1 cellular context compared by ENCODE assay signal in genomic region chr2:73063909-73064875, GRCh38.
TF ChIP-seq lines count a peak whose summit lies in the region.

No MANE protein-coding gene starts in this region.

TF ChIP-seq in K562, 482 proteins besides CTCF, POLR2A, EP300 and RAD21 (continued from another document and continues in another):
- TF ChIP-seq E2F6 (IDR thresholded peaks at IDR 0.05; ENCODE audit: borderline replicate concordance in 1 of 2, extremely low read depth in 1 of 2, insufficient read depth in 1 of 2, insufficient read length in 1 of 2, low read depth in 1 of 2, low read length in 1 of 2, poor library complexity in 1 of 2, severe bottlenecking in 1 of 2) = no peak
- no peak for TF ChIP-seq HMBOX1 (IDR thresholded peaks at IDR 0.05)
- no peak for TF ChIP-seq XRCC5 (IDR thresholded peaks at IDR 0.05; ENCODE audit: low read depth, low read length)
- TF ChIP-seq CREB3 (tag; conservative IDR thresholded peaks at IDR 0.05; ENCODE audit: low read depth) = no peak
- no peak; a peak in 1 of 4 replicates for TF ChIP-seq SRF (CRISPR knock-in tag; IDR thresholded peaks at IDR 0.05)
- TF ChIP-seq E2F4 (CRISPR knock-in tag; IDR thresholded peaks at IDR 0.05; ENCODE audit: low read depth) = no peak
- TF ChIP-seq FOS (IDR thresholded peaks at IDR 0.05; ENCODE audit: extremely low read depth, insufficient read length) = peak; percentile 39
- no peak for TF ChIP-seq FOXP4 (CRISPR knock-in tag; IDR thresholded peaks at IDR 0.05; ENCODE audit: borderline replicate concordance)
- no peak for TF ChIP-seq GTF2E2 (tag; IDR thresholded peaks at IDR 0.05)
- no peak for TF ChIP-seq ZNF644 (tag; IDR thresholded peaks at IDR 0.05; ENCODE audit: low read depth)
- no peak for TF ChIP-seq HMG20B (CRISPR knock-in tag; IDR thresholded peaks at IDR 0.05)
- TF ChIP-seq ZC3H4 (CRISPR knock-in tag; IDR thresholded peaks at IDR 0.05; ENCODE audit: borderline replicate concordance) = no peak
- no peak for TF ChIP-seq NFYB (IDR thresholded peaks at IDR 0.05; ENCODE audit: extremely low read depth, insufficient read length)
- no peak for TF ChIP-seq CHD1 (IDR thresholded peaks at IDR 0.05; ENCODE audit: low read length)
- no peak for TF ChIP-seq BDP1 (IDR thresholded peaks at IDR 0.05; ENCODE audit: insufficient read depth, insufficient read length)
- TF ChIP-seq TRIM28 (IDR thresholded peaks at IDR 0.05) = 0 out of 2 replicates have a peak, but pooled peaks have one; percentile 31
- TF ChIP-seq JUND (IDR thresholded peaks at IDR 0.05; ENCODE audit: borderline replicate concordance, low read depth, low read length) = peak; percentile 92
- peak; percentile 89; the same call in 2 of the 3 replicates for TF ChIP-seq JUND (tag; IDR thresholded peaks at IDR 0.05; ENCODE audit: borderline replicate concordance, low read depth, low read length)
- 0 out of 2 replicates have a peak, but pooled peaks have one; percentile 35 for TF ChIP-seq NCOA1 (IDR thresholded peaks at IDR 0.05; ENCODE audit: low read depth)
- TF ChIP-seq E2F5 (CRISPR knock-in tag; IDR thresholded peaks at IDR 0.05) = no peak
- no peak; the same call in 1 of the 2 replicates for TF ChIP-seq PHF8 (IDR thresholded peaks at IDR 0.05; ENCODE audit: borderline replicate concordance, low read length)
- 0 out of 2 replicates have a peak, but pooled peaks have one; percentile 51 for TF ChIP-seq MTA3 (IDR thresholded peaks at IDR 0.05; ENCODE audit: borderline replicate concordance)
- TF ChIP-seq POLR2AphosphoS5 (IDR thresholded peaks at IDR 0.05; ENCODE audit: control insufficient read depth, insufficient read depth, low read depth, low read length) = no peak
- peak; percentile 24; the same call in 1 of the 2 replicates for TF ChIP-seq CXXC5 (CRISPR knock-in tag; IDR thresholded peaks at IDR 0.05)
- no peak for TF ChIP-seq ILK (tag; IDR thresholded peaks at IDR 0.05; ENCODE audit: borderline replicate concordance, low read depth)
- no peak for TF ChIP-seq ZBTB12 (CRISPR knock-in tag; IDR thresholded peaks at IDR 0.05)
- TF ChIP-seq ZNF561 (CRISPR knock-in tag; conservative IDR thresholded peaks at IDR 0.05) = no peak
- no peak for TF ChIP-seq ATF2 (CRISPR knock-in tag; IDR thresholded peaks at IDR 0.05)
- no peak for TF ChIP-seq ZNF586 (CRISPR knock-in tag; conservative IDR thresholded peaks at IDR 0.05)
- no peak for TF ChIP-seq POLR2G (IDR thresholded peaks at IDR 0.05; ENCODE audit: low read depth, low read length)
- TF ChIP-seq CBX3 (IDR thresholded peaks at IDR 0.05; ENCODE audit: borderline replicate concordance in 1 of 2, low read length in 2 of 2) = no peak
- no peak for TF ChIP-seq EWSR1 (IDR thresholded peaks at IDR 0.05; ENCODE audit: borderline replicate concordance, low read depth, partially characterized antibody)
- no peak for TF ChIP-seq TEAD4 (IDR thresholded peaks at IDR 0.05; ENCODE audit: low read length)
- no peak for TF ChIP-seq TEAD4 (CRISPR knock-in tag; IDR thresholded peaks at IDR 0.05; ENCODE audit: borderline replicate concordance)
- no peak for TF ChIP-seq ZFP91 (CRISPR knock-in tag; IDR thresholded peaks at IDR 0.05)
- peak; percentile 89 for TF ChIP-seq SMARCE1 (IDR thresholded peaks at IDR 0.05)
- no peak for TF ChIP-seq ZBTB34 (CRISPR knock-in tag; IDR thresholded peaks at IDR 0.05)
- TF ChIP-seq CHCHD3 (CRISPR knock-in tag; IDR thresholded peaks at IDR 0.05) = no peak
- no peak for TF ChIP-seq ZNF24 (IDR thresholded peaks at IDR 0.05)
- peak; percentile 78 for TF ChIP-seq ARID1B (IDR thresholded peaks at IDR 0.05)
- TF ChIP-seq ETV1 (tag; conservative IDR thresholded peaks at IDR 0.05; ENCODE audit: low read depth) = no peak
- TF ChIP-seq ZNF655 (CRISPR knock-in tag; IDR thresholded peaks at IDR 0.05) = no peak
- TF ChIP-seq CBFA2T3 (IDR thresholded peaks at IDR 0.05) = 0 out of 2 replicates have a peak, but pooled peaks have one; percentile 6
- no peak for TF ChIP-seq ZNF12 (CRISPR knock-in tag; IDR thresholded peaks at IDR 0.05)
- TF ChIP-seq BRCA1 (IDR thresholded peaks at IDR 0.05) = no peak
- no peak for TF ChIP-seq BRCA1 (CRISPR knock-in tag; IDR thresholded peaks at IDR 0.05)
- no peak for TF ChIP-seq ZKSCAN8 (CRISPR knock-in tag; IDR thresholded peaks at IDR 0.05)
- TF ChIP-seq PHTF2 (CRISPR knock-in tag; IDR thresholded peaks at IDR 0.05) = no peak
- no peak for TF ChIP-seq DACH1 (IDR thresholded peaks at IDR 0.05; ENCODE audit: partially characterized antibody)
- no peak for TF ChIP-seq CBX8 (IDR thresholded peaks at IDR 0.05; ENCODE audit: borderline replicate concordance, extremely low read depth, low read depth, low read length, poor library complexity, severe bottlenecking)
- no peak for TF ChIP-seq HDAC6 (IDR thresholded peaks at IDR 0.05; ENCODE audit: low read depth, low read length)
- peak; percentile 27; the same call in 1 of the 2 replicates for TF ChIP-seq CTBP1 (IDR thresholded peaks at IDR 0.05; ENCODE audit: borderline replicate concordance)
- no peak for TF ChIP-seq DDX20 (tag; IDR thresholded peaks at IDR 0.05; ENCODE audit: low read depth)
- no peak for TF ChIP-seq HBP1 (CRISPR knock-in tag; IDR thresholded peaks at IDR 0.05)
- TF ChIP-seq MAFF (IDR thresholded peaks at IDR 0.05; ENCODE audit: low read length) = peak; percentile 94
